Comparison of ENCODE assay signal across 8 cellular contexts in genomic region chr19:13835791-13836723, GRCh38. TPM values are rescaled to one million over a fixed set of nuclear protein-coding genes. Genes with fewer than 3 reads are reported as not detected.
DNase-seq lines count a peak whose midpoint lies in the region; ATAC-seq, FAIRE-seq and TF ChIP-seq lines count a peak whose summit lies in the region.

No MANE protein-coding gene starts in this region.

- 54 to 61% methylated on average over 12 to 15 of the region's 21 CpGs for WGBS in thyroid gland, 2 donors

- H3K4me3 ChIP-seq in keratinocyte (ENCODE audit: control insufficient read depth in 2 of 3, extremely low read depth in 1 of 3, insufficient read depth in 2 of 3, low read depth in 1 of 3, low read length in 3 of 3) (no peak overlapping the region), thyroid gland (replicated peaks in 1 of 3) (no peak overlapping the region)

- H3K27ac ChIP-seq in keratinocyte (ENCODE audit: control insufficient read depth, insufficient read depth, low read length) = peak overlapping the region; percentile 29
- H3K27ac ChIP-seq in thyroid gland = peak overlapping the region; percentile 63 to 99 (median 96)

- intact Hi-C loops in activated CD4-positive, alpha-beta T cell treated with anti-CD3 and anti-CD28 coated beads, Interleukin-2, amount 10 ng/mL, durations not matched to agents 24 days and 14 days (cut with micrococcal nuclease) = loop anchor here (5.0 kb wide), 1 partner anchor 684 kb away; the partner anchor contains the start of genes IER2 and STX10
- intact Hi-C loops in thyroid gland (cut with DNase I) = no loop called here

- no peaks in the 10 kb centered on the region for H3K9me3 ChIP-seq in keratinocyte (ENCODE audit: control insufficient read depth, low read depth, low read length)
- H3K9me3 ChIP-seq in thyroid gland = no peaks in the 10 kb centered on the region

- TF ChIP-seq POLR2A in thyroid gland (IDR thresholded peaks at IDR 0.05) = no peak

- H3K27ac Mint-ChIP-seq in activated CD4-positive, alpha-beta T cell treated with anti-CD3 and anti-CD28 coated beads, Interleukin-2, amount 10 ng/mL, durations not matched to agents 24 days and 14 days = peak overlapping the region; percentile 96

- H3K36me3 ChIP-seq in keratinocyte (ENCODE audit: control insufficient read depth in 2 of 2, extremely low read depth in 1 of 2, insufficient read depth in 2 of 2, low read length in 2 of 2) (peaks cover 37 to 46% of the 10 kb centered on the region in 2 experiments), thyroid gland (peaks cover 6 to 10% of the 10 kb centered on the region in 2 donors)

- H3K36me3 Mint-ChIP-seq in activated CD4-positive, alpha-beta T cell treated with anti-CD3 and anti-CD28 coated beads, Interleukin-2, amount 10 ng/mL, durations not matched to agents 24 days and 14 days (ENCODE audit: low read depth) = peaks cover 50% of the 10 kb centered on the region
- peaks cover 17% of the 10 kb centered on the region for H3K36me3 Mint-ChIP-seq in activated T-cell treated with anti-CD3 and anti-CD28 coated beads, Interleukin-2, amount 50 U/mL, for 4 hours (ENCODE audit: insufficient read depth)

- peak overlapping the region; percentile 94 for H3K4me3 Mint-ChIP-seq in activated CD4-positive, alpha-beta T cell treated with anti-CD3 and anti-CD28 coated beads, Interleukin-2, amount 10 ng/mL, durations not matched to agents 24 days and 14 days
- H3K4me3 Mint-ChIP-seq in activated T-cell treated with anti-CD3 and anti-CD28 coated beads, Interleukin-2, amount 50 U/mL, for 4 hours = peak overlapping the region; percentile 91

- no peaks in the 10 kb centered on the region for H3K27me3 ChIP-seq in keratinocyte (ENCODE audit: control insufficient read depth, extremely low read depth, insufficient read depth, low read length)
- H3K27me3 ChIP-seq in thyroid gland = no peaks in the 10 kb centered on the region

- H2AFZ ChIP-seq in keratinocyte (ENCODE audit: control insufficient read depth, low read length) = no peak overlapping the region

- dilution Hi-C loops in keratinocyte (cut with MboI; ENCODE audit: extremely low pct_ligation_motif_present, low sequenced_read_pairs) = no loop called here

- FAIRE-seq in keratinocyte (lab: Jason Lieb, UNC) = no peak

- H3K4me1 Mint-ChIP-seq in activated CD4-positive, alpha-beta T cell treated with anti-CD3 and anti-CD28 coated beads, Interleukin-2, amount 10 ng/mL, durations not matched to agents 24 days and 14 days = peaks cover 38% of the 10 kb centered on the region
- peaks cover 55% of the 10 kb centered on the region for H3K4me1 Mint-ChIP-seq in activated T-cell treated with anti-CD3 and anti-CD28 coated beads, Interleukin-2, amount 50 U/mL, for 4 hours (ENCODE audit: low read depth)

- peaks cover 68% of the 10 kb centered on the region for H4K20me1 ChIP-seq in keratinocyte (ENCODE audit: control insufficient read depth, extremely low read depth, insufficient read depth, low read length)

- no peaks in the 10 kb centered on the region for H3K9me1 ChIP-seq in keratinocyte (ENCODE audit: control insufficient read depth, extremely low read depth, insufficient read depth, low read length)

- DNase-seq in activated CD4-positive, alpha-beta T cell treated with anti-CD3 and anti-CD28 coated beads, Interleukin-2, amount 10 ng/mL, durations not matched to agents 24 days and 14 days = peak; percentile 68
- DNase-seq in activated CD4-positive, alpha-beta T cell treated with anti-CD3 and anti-CD28 coated beads, Interleukin-2, amount 50 U/mL, for 4 hours = no peak
- DNase-seq in activated T-cell treated with anti-CD3 and anti-CD28 coated beads, Interleukin-2, amount 50 U/mL, for 4 hours = no peak
- DNase-seq in keratinocyte (ENCODE audit: low read depth, low spot score) (no peak), thyroid gland (peak; percentile 45 to 60), NCI-H345 (lab: John Stamatoyannopoulos, UW) (no peak)

- peaks cover 36% of the 10 kb centered on the region for H3K79me2 ChIP-seq in keratinocyte (ENCODE audit: control insufficient read depth, insufficient read depth, low read length)

- ATAC-seq in activated T-cell treated with anti-CD3 and anti-CD28 coated beads, Interleukin-2, amount 50 U/mL, for 4 hours = no peak
- ATAC-seq in GM18861 (IDR thresholded peaks at IDR 0.05; ENCODE audit: unreplicated experiment) = no peak
- no peak for ATAC-seq in HG02763 (IDR thresholded peaks at IDR 0.05; ENCODE audit: unreplicated experiment)

- H3K4me1 ChIP-seq in keratinocyte (ENCODE audit: control insufficient read depth, extremely low read depth, insufficient read depth, low read length) = peaks cover 26% of the 10 kb centered on the region
- peaks cover 28 to 64% of the 10 kb centered on the region in 2 donors for H3K4me1 ChIP-seq in thyroid gland

- no peak for TF ChIP-seq CTCF in keratinocyte (optimal IDR thresholded peaks at IDR 0.05 in 1 of 3, IDR thresholded peaks at IDR 0.05 in 1 of 3, conservative IDR thresholded peaks at IDR 0.05 in 1 of 3; ENCODE audit: extremely low read depth in 1 of 3, insufficient read depth in 2 of 3, low read length in 3 of 3)
- no peak for TF ChIP-seq CTCF in thyroid gland (IDR thresholded peaks at IDR 0.05)

- H3K27me3 Mint-ChIP-seq in activated CD4-positive, alpha-beta T cell treated with anti-CD3 and anti-CD28 coated beads, Interleukin-2, amount 10 ng/mL, durations not matched to agents 24 days and 14 days = no peaks in the 10 kb centered on the region
- no peaks in the 10 kb centered on the region for H3K27me3 Mint-ChIP-seq in activated T-cell treated with anti-CD3 and anti-CD28 coated beads, Interleukin-2, amount 50 U/mL, for 4 hours (ENCODE audit: low read depth)

- no peaks in the 10 kb centered on the region for H3K9me3 Mint-ChIP-seq in activated CD4-positive, alpha-beta T cell treated with anti-CD3 and anti-CD28 coated beads, Interleukin-2, amount 10 ng/mL, durations not matched to agents 24 days and 14 days
- H3K9me3 Mint-ChIP-seq in activated T-cell treated with anti-CD3 and anti-CD28 coated beads, Interleukin-2, amount 50 U/mL, for 4 hours = no peaks in the 10 kb centered on the region

- peak overlapping the region; percentile 39 for H3K9ac ChIP-seq in keratinocyte (ENCODE audit: control insufficient read depth, extremely low read depth, insufficient read depth, low read length)

- no peak overlapping the region for H3K4me2 ChIP-seq in keratinocyte (ENCODE audit: control insufficient read depth, extremely low read depth, insufficient read depth, low read depth, low read length)

RNA-seq across cellular contexts. Expression of gene ZSWIM4, which starts 40.8 kb away (rescaled TPM):
- total RNA-seq in activated CD4-positive, alpha-beta T cell treated with anti-CD3 and anti-CD28 coated beads, Interleukin-2, amount 10 ng/mL, durations not matched to agents 24 days and 14 days = 7.3 and 7.5 TPM in 2 replicates
- total RNA-seq in activated T-cell treated with anti-CD3 and anti-CD28 coated beads, Interleukin-2, amount 50 U/mL, for 4 hours = 1 to 10 TPM; 3.2 to 5.0 (median 3.7) TPM
- 0.71 to 1.1 TPM (median 1.00 TPM) in 3 replicates for polyA plus RNA-seq in keratinocyte
- polyA plus RNA-seq in keratinocyte (2011; ENCODE audit: low read depth) = 6.3 TPM
- polyA plus RNA-seq in keratinocyte (2011; cell fraction: cytosol; rRNA removed) = 0.68 and 1.3 TPM in 2 replicates
- 2.9 and 3.6 TPM in 2 replicates for polyA plus RNA-seq in keratinocyte (2011; cell fraction: nucleus; rRNA removed)
- 1.5 and 3.8 TPM in 2 replicates for polyA plus RNA-seq in keratinocyte (2012; ENCODE audit: low replicate concordance)
- polyA minus RNA-seq in keratinocyte = 2.1 to 3.7 TPM (median 3.1 TPM) in 3 replicates
- 6.3 TPM for polyA minus RNA-seq in keratinocyte (2011; cell fraction: cytosol; rRNA and poly(A)+ RNA removed)
- polyA minus RNA-seq in keratinocyte (2011; cell fraction: nucleus; rRNA and poly(A)+ RNA removed) = 5.3 and 7.0 TPM in 2 replicates
- 10 to 100 TPM in 1 of 4 donors, 1 to 10 TPM in 3; 6.9 to 15.6 (median 8.9) TPM for total RNA-seq in thyroid gland

RNA-seq across cellular contexts. Expression of gene NANOS3, which starts 40.9 kb away (rescaled TPM):
- 1.4 and 1.9 TPM in 2 replicates for total RNA-seq in activated CD4-positive, alpha-beta T cell treated with anti-CD3 and anti-CD28 coated beads, Interleukin-2, amount 10 ng/mL, durations not matched to agents 24 days and 14 days
- total RNA-seq in activated T-cell treated with anti-CD3 and anti-CD28 coated beads, Interleukin-2, amount 50 U/mL, for 4 hours = under 1 TPM in 1 of 3 donors, not detected in 2; 0.52 TPM
- 0.18 TPM in 1 of 3 replicates, not detected in the others for polyA plus RNA-seq in keratinocyte
- not detected for polyA plus RNA-seq in keratinocyte (2011; ENCODE audit: low read depth)
- polyA plus RNA-seq in keratinocyte (2011; cell fraction: cytosol; rRNA removed) = 0.40 TPM in 1 of 2 replicates, not detected in the other
- not detected in 2 replicates for polyA plus RNA-seq in keratinocyte (2011; cell fraction: nucleus; rRNA removed)
- 0.86 TPM in 1 of 2 replicates, not detected in the other for polyA plus RNA-seq in keratinocyte (2012; ENCODE audit: low replicate concordance)
- polyA minus RNA-seq in keratinocyte = 0.40 TPM in 1 of 3 replicates, not detected in the others
- polyA minus RNA-seq in keratinocyte (2011; cell fraction: cytosol; rRNA and poly(A)+ RNA removed) = not detected
- not detected in 2 replicates for polyA minus RNA-seq in keratinocyte (2011; cell fraction: nucleus; rRNA and poly(A)+ RNA removed)
- total RNA-seq in thyroid gland = not detected

Comparison
In these comparisons a context has a peak if more than half of its experiments do, and no peak if none do; other contexts are left out.
1. DNase-seq: peak in activated CD4-positive, alpha-beta T cell treated with anti-CD3 and anti-CD28 coated beads, Interleukin-2, amount 10 ng/mL, durations not matched to agents 24 days and 14 days (single experiment) and thyroid gland (2 of 2); none in activated CD4-positive, alpha-beta T cell treated with anti-CD3 and anti-CD28 coated beads, Interleukin-2, amount 50 U/mL, for 4 hours (0 of 2), activated T-cell treated with anti-CD3 and anti-CD28 coated beads, Interleukin-2, amount 50 U/mL, for 4 hours (single experiment), keratinocyte (single experiment) and NCI-H345 (single experiment).